23 cellular contexts compared by ENCODE assay signal in genomic region chr6:156928972-156929371, GRCh38.
DNase-seq lines count a peak whose midpoint lies in the region; ATAC-seq, FAIRE-seq and TF ChIP-seq lines count a peak whose summit lies in the region.
"Had no signal": no experiment of that assay in that cellular context is flagged by ENCODE, and none has a peak within 500 bp of the region (broad histone marks: within the 10 kb centered on the region; RNA-seq: fewer than 3 reads in every experiment).

No MANE protein-coding gene starts in this region.

- FAIRE-seq in H1 (lab: Jason Lieb, UNC), result no peak
- FAIRE-seq: A204.1, GM19239 had no signal

- H3K9ac ChIP-seq in H1 (replicated peaks in 1 of 4; ENCODE audit: extremely low read depth in 1 of 4, low read depth in 3 of 4, low read length in 3 of 4), result no peak overlapping the region
- H3K9ac ChIP-seq: KMS-11 had no signal

- H3K27me3 ChIP-seq in H1 (replicated peaks in 1 of 4; ENCODE audit: control insufficient read depth in 3 of 4, extremely low read depth in 1 of 4, insufficient read depth in 3 of 4, low read length in 3 of 4) (no peaks in the 10 kb centered on the region), osteoblast (ENCODE audit: insufficient read depth, low read length) (no peaks in the 10 kb centered on the region)

- H3K36me3 Mint-ChIP-seq in activated CD4-positive, alpha-beta T cell treated with anti-CD3 and anti-CD28 coated beads, Interleukin-2, amount 10 ng/mL, durations not matched to agents 24 days and 14 days (ENCODE audit: low read depth), result peaks cover 3% of the 10 kb centered on the region
- peaks cover 0 to 22% of the 10 kb centered on the region in 2 donors for H3K36me3 Mint-ChIP-seq in activated naive CD4-positive, alpha-beta T cell treated with anti-CD3 and anti-CD28 coated beads, Interleukin-2, amount 50 U/mL, for 72 hours
- H3K36me3 Mint-ChIP-seq in activated naive CD4-positive, alpha-beta T cell treated with anti-CD3 and anti-CD28 coated beads, Interleukin-2, amount 10 ng/mL, durations not matched to agents 7 days and 5 days, result peaks cover 14% of the 10 kb centered on the region
- peaks cover 12% of the 10 kb centered on the region for H3K36me3 Mint-ChIP-seq in type B pancreatic cell
- H3K36me3 Mint-ChIP-seq: CD14-positive monocyte had no signal

- TF ChIP-seq RAD21 in H1 (IDR thresholded peaks at IDR 0.05 in 1 of 2, conservative IDR thresholded peaks at IDR 0.05 in 1 of 2; ENCODE audit: low read depth in 2 of 2, low read length in 2 of 2), result no peak

- no peak overlapping the region for H3K4ac ChIP-seq in H1 (replicated peaks; ENCODE audit: insufficient read length, low read depth, low read length)

- H3K14ac ChIP-seq in H1 (ENCODE audit: insufficient read length), result no peak overlapping the region

- H3K4me1 Mint-ChIP-seq in activated CD4-positive, alpha-beta T cell treated with anti-CD3 and anti-CD28 coated beads, Interleukin-2, amount 10 ng/mL, durations not matched to agents 24 days and 14 days, result peaks cover 35% of the 10 kb centered on the region
- H3K4me1 Mint-ChIP-seq in activated naive CD4-positive, alpha-beta T cell treated with anti-CD3 and anti-CD28 coated beads, Interleukin-2, amount 10 ng/mL, durations not matched to agents 7 days and 5 days, result peaks cover 11% of the 10 kb centered on the region
- peaks cover 52% of the 10 kb centered on the region for H3K4me1 Mint-ChIP-seq in type B pancreatic cell (ENCODE audit: unreplicated experiment)

- no peaks in the 10 kb centered on the region for H3K9me3 Mint-ChIP-seq in activated CD4-positive, alpha-beta T cell treated with anti-CD3 and anti-CD28 coated beads, Interleukin-2, amount 10 ng/mL, durations not matched to agents 24 days and 14 days
- no peaks in the 10 kb centered on the region for H3K9me3 Mint-ChIP-seq in activated naive CD4-positive, alpha-beta T cell treated with anti-CD3 and anti-CD28 coated beads, Interleukin-2, amount 50 U/mL, for 72 hours
- H3K9me3 Mint-ChIP-seq in activated naive CD4-positive, alpha-beta T cell treated with anti-CD3 and anti-CD28 coated beads, Interleukin-2, amount 10 ng/mL, durations not matched to agents 7 days and 5 days, result no peaks in the 10 kb centered on the region
- H3K9me3 Mint-ChIP-seq in type B pancreatic cell, result no peaks in the 10 kb centered on the region

- no peak overlapping the region for H4K8ac ChIP-seq in H1 (ENCODE audit: extremely low read depth, insufficient read depth, low read length)

- H3K9me3 ChIP-seq in H1 (ENCODE audit: insufficient read depth in 2 of 2, low read depth in 1 of 2, low read length in 1 of 2), result no peaks in the 10 kb centered on the region
- H3K9me3 ChIP-seq in osteoblast (ENCODE audit: low read depth, low read length), result no peaks in the 10 kb centered on the region

- no peak overlapping the region for H2BK12ac ChIP-seq in H1 (ENCODE audit: low read depth, low read length)

- H3K4me2 ChIP-seq in H1 (ENCODE audit: insufficient read depth in 1 of 2, low read depth in 2 of 2, low read length in 2 of 2) (no peak overlapping the region), osteoblast (ENCODE audit: insufficient read depth, low read length) (no peak overlapping the region)
- H3K4me2 ChIP-seq: KMS-11 had no signal

- H4K91ac ChIP-seq in H1 (replicated peaks; ENCODE audit: insufficient read length, low read length), result no peak overlapping the region

- TF ChIP-seq CTCF in H1 (IDR thresholded peaks at IDR 0.05; ENCODE audit: control extremely low read depth in 1 of 3, insufficient read depth in 1 of 3, low read depth in 1 of 3, low read length in 3 of 3), result no peak
- no peak for TF ChIP-seq CTCF in type B pancreatic cell (conservative IDR thresholded peaks at IDR 0.05)
- TF ChIP-seq CTCF in osteoblast (IDR thresholded peaks at IDR 0.05; ENCODE audit: extremely low read depth, low read depth, low read length), result no peak

- CTCF ChIA-PET in activated naive CD4-positive, alpha-beta T cell treated with anti-CD3 and anti-CD28 coated beads, Interleukin-2, amount 10 ng/mL, durations not matched to agents 7 days and 5 days (lab: Charles Lee), result interaction anchor here (1.0 kb wide), 1 partner anchor 14 kb away, joined by 4 read pairs; no protein-coding TSS in a partner anchor
- CTCF ChIA-PET in H1 (lab: Charles Lee; ENCODE audit: partially characterized antibody), result interaction anchor here (2.1 kb wide), 1 partner anchor 13 kb away, joined by 5 read pairs; no protein-coding TSS in a partner anchor

- POLR2A ChIA-PET in H1 (lab: Charles Lee; ENCODE audit: partially characterized antibody), result no interaction called here

- H4K5ac ChIP-seq in H1 (ENCODE audit: insufficient read length, low read depth, low read length), result no peak overlapping the region

- no peak overlapping the region for H2BK20ac ChIP-seq in H1 (ENCODE audit: low read length)

- no peak overlapping the region for H3K4me3 ChIP-seq in H1 (ENCODE audit: extremely low read depth in 1 of 4, insufficient read depth in 2 of 4, low read depth in 3 of 4, low read length in 4 of 4)
- H3K4me3 ChIP-seq in osteoblast (ENCODE audit: insufficient read depth, low read length), result no peak overlapping the region

- TF ChIP-seq EP300 in H1 (IDR thresholded peaks at IDR 0.05; ENCODE audit: borderline replicate concordance in 1 of 2, low read depth in 2 of 2, low read length in 2 of 2), result no peak

- H2AFZ ChIP-seq in H1 (ENCODE audit: low read length) (no peak overlapping the region), osteoblast (ENCODE audit: low read length) (no peak overlapping the region)

- no peak overlapping the region for H3K4me3 Mint-ChIP-seq in activated CD4-positive, alpha-beta T cell treated with anti-CD3 and anti-CD28 coated beads, Interleukin-2, amount 10 ng/mL, durations not matched to agents 24 days and 14 days
- H3K4me3 Mint-ChIP-seq in activated naive CD4-positive, alpha-beta T cell treated with anti-CD3 and anti-CD28 coated beads, Interleukin-2, amount 10 ng/mL, durations not matched to agents 7 days and 5 days, result no peak overlapping the region
- no peak overlapping the region for H3K4me3 Mint-ChIP-seq in type B pancreatic cell
- H3K4me3 Mint-ChIP-seq: CD14-positive monocyte had no signal

- H3K27me3 Mint-ChIP-seq in activated CD4-positive, alpha-beta T cell treated with anti-CD3 and anti-CD28 coated beads, Interleukin-2, amount 10 ng/mL, durations not matched to agents 24 days and 14 days, result no peaks in the 10 kb centered on the region
- no peaks in the 10 kb centered on the region for H3K27me3 Mint-ChIP-seq in activated naive CD4-positive, alpha-beta T cell treated with anti-CD3 and anti-CD28 coated beads, Interleukin-2, amount 10 ng/mL, durations not matched to agents 7 days and 5 days
- no peaks in the 10 kb centered on the region for H3K27me3 Mint-ChIP-seq in type B pancreatic cell

- H2BK120ac ChIP-seq in H1 (replicated peaks; ENCODE audit: low read depth, low read length), result no peak overlapping the region

- H3K36me3 ChIP-seq in H1 (ENCODE audit: control insufficient read depth in 2 of 4, insufficient read depth in 4 of 4, low read length in 3 of 4) (no peaks in the 10 kb centered on the region), osteoblast (ENCODE audit: insufficient read depth, low read length) (no peaks in the 10 kb centered on the region)

- H3K18ac ChIP-seq in H1 (ENCODE audit: extremely low read depth, low read length), result no peak overlapping the region

- H4K20me1 ChIP-seq in H1 (replicated peaks in 1 of 2; ENCODE audit: control insufficient read depth in 1 of 2, insufficient read depth in 2 of 2, low read length in 2 of 2) (peaks cover 5 to 8% of the 10 kb centered on the region in 2 experiments), osteoblast (ENCODE audit: insufficient read depth, low read length) (peaks cover 29% of the 10 kb centered on the region)

- intact Hi-C loops in activated CD4-positive, alpha-beta T cell treated with anti-CD3 and anti-CD28 coated beads, Interleukin-2, amount 10 ng/mL, durations not matched to agents 24 days and 14 days (cut with micrococcal nuclease), result no loop called here
- intact Hi-C loops in Right ventricle myocardium superior (cut with DNase I), result no loop called here

- DNase-seq in activated CD4-positive, alpha-beta T cell treated with anti-CD3 and anti-CD28 coated beads, Interleukin-2, amount 10 ng/mL, durations not matched to agents 24 days and 14 days, result no peak
- no peak for DNase-seq in activated CD4-positive, alpha-beta T cell treated with anti-CD3 and anti-CD28 coated beads for 4 hours
- no peak for DNase-seq in activated naive CD4-positive, alpha-beta T cell treated with anti-CD3 and anti-CD28 coated beads, Interleukin-2, amount 50 U/mL, for 72 hours (ENCODE audit: low spot score in 2 of 2)
- no peak for DNase-seq in activated naive CD4-positive, alpha-beta T cell treated with anti-CD3 and anti-CD28 coated beads, Interleukin-2, amount 10 ng/mL, durations not matched to agents 7 days and 5 days
- DNase-seq in H1 (ENCODE audit: low read depth in 1 of 2, low spot score in 2 of 2) (no peak), type B pancreatic cell (ENCODE audit: extremely low spot score, unreplicated experiment) (no peak), osteoblast (ENCODE audit: insufficient read length, low spot score, missing footprints) (no peak), Right ventricle myocardium superior (no peak)
- DNase-seq: EL; GF-D8; IMR-90; NCI-H1092 treated with DMSO at 0.1 percent for 48 hours; NCI-H1436 treated with DMSO at 0.1 percent for 48 hours; NCI-H1930; NCI-H2227 treated with DMSO at 0.1 percent for 48 hours; NCI-H510A treated with DMSO at 0.1 percent for 48 hours; NCI-H774; NK-92 treated with Interleukin-12 subunit alpha and Interleukin-12 subunit beta, amount 100 ng/mL, for 24 hours had no signal

- peak; percentile 71 to 75 for ATAC-seq in activated naive CD4-positive, alpha-beta T cell treated with anti-CD3 and anti-CD28 coated beads, Interleukin-2, amount 50 U/mL, for 72 hours
- no peak for ATAC-seq in Right ventricle myocardium superior (ENCODE audit: poor library complexity)

- no peak overlapping the region for H3K56ac ChIP-seq in H1 (replicated peaks; ENCODE audit: insufficient read length, low read depth, low read length)

- peak overlapping the region; percentile 38 for H3K27ac Mint-ChIP-seq in activated CD4-positive, alpha-beta T cell treated with anti-CD3 and anti-CD28 coated beads, Interleukin-2, amount 10 ng/mL, durations not matched to agents 24 days and 14 days
- peak overlapping the region in 1 of 2 donors; percentile 76 for H3K27ac Mint-ChIP-seq in activated naive CD4-positive, alpha-beta T cell treated with anti-CD3 and anti-CD28 coated beads, Interleukin-2, amount 50 U/mL, for 72 hours
- H3K27ac Mint-ChIP-seq in activated naive CD4-positive, alpha-beta T cell treated with anti-CD3 and anti-CD28 coated beads, Interleukin-2, amount 10 ng/mL, durations not matched to agents 7 days and 5 days, result no peak overlapping the region
- peak overlapping the region; percentile 35 for H3K27ac Mint-ChIP-seq in type B pancreatic cell

- H3K27ac ChIP-seq in H1 (ENCODE audit: low read depth, low read length) (no peak overlapping the region), osteoblast (ENCODE audit: low read depth, low read length) (no peak overlapping the region)
- H3K27ac ChIP-seq: KMS-11, RWPE1 had no signal

- H3K23me2 ChIP-seq in H1 (ENCODE audit: low read depth, low read length), result no peaks in the 10 kb centered on the region

- peaks cover 0 to 89% of the 10 kb centered on the region in 2 experiments; a peak in 3 of 4 replicates for H3K79me2 ChIP-seq in H1 (ENCODE audit: control insufficient read depth in 1 of 2, insufficient read depth in 2 of 2, low read length in 2 of 2)
- peaks cover 71% of the 10 kb centered on the region for H3K79me2 ChIP-seq in osteoblast (ENCODE audit: insufficient read depth, low read length)

- 0 out of 2 replicates have a peak overlapping the region, but pooled peaks have one; percentile 57 for H2AK5ac ChIP-seq in H1 (ENCODE audit: low read depth, low read length)

- no peak for TF ChIP-seq POLR2A in H1 (IDR thresholded peaks at IDR 0.05; ENCODE audit: control extremely low read depth in 1 of 2, low read depth in 2 of 2, low read length in 2 of 2)

- H3K4me1 ChIP-seq in H1 (replicated peaks in 1 of 4; ENCODE audit: control insufficient read depth in 3 of 4, insufficient read depth in 4 of 4, low read length in 3 of 4), result peaks cover 6 to 18% (median 13%) of the 10 kb centered on the region in 4 experiments; a peak in 5 of 7 replicates
- peaks cover 5% of the 10 kb centered on the region for H3K4me1 ChIP-seq in osteoblast (ENCODE audit: insufficient read depth, low read length)

- H3K79me1 ChIP-seq in H1 (ENCODE audit: low read depth, low read length), result peaks cover 3% of the 10 kb centered on the region; the same call in 1 of the 2 replicates

- no peak overlapping the region for H2BK5ac ChIP-seq in H1 (ENCODE audit: low read depth, low read length)

- 86% methylated on average over 5 of the region's 5 CpGs; no CpG with 5 or more reads in 1 of the 2 experiments for WGBS in H1 (ENCODE audit: extremely low coverage in 1 of 2, insufficient coverage in 1 of 2, insufficient read length in 1 of 2, insufficient replicate concordance in 2 of 2, low coverage in 1 of 2, low lambda C conversion rate in 2 of 2, missing lambda C conversion rate in 1 of 2), 2 experiments

- no peak overlapping the region for H3K23ac ChIP-seq in H1 (ENCODE audit: insufficient read length)

- H2BK15ac ChIP-seq in H1 (ENCODE audit: low read length), result no peak overlapping the region
